Comparison of ENCODE assay signal across 18 cellular contexts in genomic region chrX:26848511-26848910, GRCh38.
"Had no signal": no experiment of that assay in that cellular context is flagged by ENCODE, and none has a peak within 500 bp of the region (broad histone marks: within the 10 kb centered on the region; RNA-seq: fewer than 3 reads in every experiment).

No MANE protein-coding gene starts in this region.

- H3K27me3 ChIP-seq: body of pancreas, sigmoid colon, vagina had no signal

- H3K4me2 ChIP-seq: smooth muscle cell had no signal

- H3K36me3 ChIP-seq: lower lobe of right lung, sigmoid colon, thoracic aorta, vagina had no signal

- H3K27ac ChIP-seq: body of pancreas, coronary artery, lower lobe of right lung, sigmoid colon, thoracic aorta, vagina had no signal

- H3K9me3 ChIP-seq: body of pancreas, lower lobe of right lung, sigmoid colon, thoracic aorta, vagina had no signal

- ATAC-seq: activated naive CD4-positive, alpha-beta T cell treated with anti-CD3 and anti-CD28 coated beads, Interleukin-2, amount 50 U/mL, for 72 hours; body of pancreas; left lobe of liver; lower lobe of right lung; naive thymus-derived CD4-positive, alpha-beta T cell; stimulated activated memory B cell treated with anti-CD40 and anti-IgM and Interleukin-4, amounts not matched to agents 10 μg/mL and 1 μg/mL and 100 μg/mL, for 72 hours; WTC11 had no signal

- H3K4me1 ChIP-seq: body of pancreas, lower lobe of right lung, sigmoid colon, vagina had no signal

- H3K4me3 ChIP-seq: body of pancreas, coronary artery, lower lobe of right lung, sigmoid colon, smooth muscle cell, thoracic aorta, vagina had no signal

- DNase-seq: activated gamma-delta T cell treated with Interleukin-2 at 50 U/mL for 16 hours; activated T-cell treated with anti-CD3 and anti-CD28 coated beads, Interleukin-2, amount 50 U/mL, for 1 hour; body of pancreas; effector CD4-positive, alpha-beta T cell; kidney; lower lobe of right lung; naive thymus-derived CD4-positive, alpha-beta T cell; sigmoid colon; stimulated activated CD4-positive, alpha-beta T cell treated with anti-CD3 and anti-CD28 coated beads, Interleukin-15, amount 100 ng/mL, for 24 hours; T1000 had no signal
